ENCODE assay signal across 8 cellular contexts in genomic region chr15:80418892-80419537, GRCh38. TPM values are rescaled to one million over a fixed set of nuclear protein-coding genes. Genes with fewer than 3 reads are reported as not detected.
DNase-seq lines count a peak whose midpoint lies in the region; ATAC-seq lines count a peak whose summit lies in the region.

No MANE protein-coding gene starts in this region.

- H3K4me3 Mint-ChIP-seq in activated CD8-positive, alpha-beta T cell treated with anti-CD3 and anti-CD28 coated beads, Interleukin-2, amount 10 ng/mL, durations not matched to agents 7 days and 5 days: no peak overlapping the region

- peaks cover 15% of the 10 kb centered on the region for H3K27me3 Mint-ChIP-seq in activated CD8-positive, alpha-beta T cell treated with anti-CD3 and anti-CD28 coated beads, Interleukin-2, amount 10 ng/mL, durations not matched to agents 7 days and 5 days (ENCODE audit: low read depth)

- CTCF ChIA-PET in activated CD8-positive, alpha-beta T cell treated with anti-CD3 and anti-CD28 coated beads, Interleukin-2, amount 10 ng/mL, durations not matched to agents 7 days and 5 days (lab: Charles Lee): interaction anchor here (0.8 to 1.3 kb wide), 3 partner anchors 12 to 169 kb away, joined by 3 to 4 read pairs (median 4); no protein-coding TSS in a partner anchor

- POLR2A ChIA-PET in activated CD8-positive, alpha-beta T cell treated with anti-CD3 and anti-CD28 coated beads, Interleukin-2, amount 10 ng/mL, durations not matched to agents 7 days and 5 days (lab: Charles Lee): no interaction called here

- DNase-seq in NCI-H1417 (lab: John Stamatoyannopoulos, UW) (peak in 2 of 3 experiments; percentile 19 to 54), NCI-H1417 treated with DMSO at 0.1 percent for 48 hours (lab: John Stamatoyannopoulos, UW) (no peak), LoVo (ENCODE audit: low spot score) (peak; percentile 54), iPS DF 4.7 (ENCODE audit: extremely low read depth, low spot score) (peak; percentile 30)
- peak; percentile 26 for DNase-seq in activated CD8-positive, alpha-beta T cell treated with anti-CD3 and anti-CD28 coated beads, Interleukin-2, amount 10 ng/mL, durations not matched to agents 7 days and 5 days
- DNase-seq in activated CD8-positive, alpha-beta memory T cell treated with anti-CD3 and anti-CD28 coated beads, Interleukin-2, amount 50 U/mL, for 48 hours: no peak

- H3K27ac Mint-ChIP-seq in activated CD8-positive, alpha-beta T cell treated with anti-CD3 and anti-CD28 coated beads, Interleukin-2, amount 10 ng/mL, durations not matched to agents 7 days and 5 days: no peak overlapping the region

- ATAC-seq in activated CD8-positive, alpha-beta T cell treated with anti-CD3 and anti-CD28 coated beads, Interleukin-2, amount 10 ng/mL, durations not matched to agents 7 days and 5 days: no peak
- ATAC-seq in HG02798 (IDR thresholded peaks at IDR 0.05; ENCODE audit: poor library complexity, unreplicated experiment): no peak
- ATAC-seq in HG03457 (IDR thresholded peaks at IDR 0.05; ENCODE audit: unreplicated experiment): no peak

- no peaks in the 10 kb centered on the region for H3K36me3 Mint-ChIP-seq in activated CD8-positive, alpha-beta T cell treated with anti-CD3 and anti-CD28 coated beads, Interleukin-2, amount 10 ng/mL, durations not matched to agents 7 days and 5 days (ENCODE audit: low read depth)

- H3K4me1 Mint-ChIP-seq in activated CD8-positive, alpha-beta T cell treated with anti-CD3 and anti-CD28 coated beads, Interleukin-2, amount 10 ng/mL, durations not matched to agents 7 days and 5 days (ENCODE audit: low read depth): no peaks in the 10 kb centered on the region

- H3K9me3 Mint-ChIP-seq in activated CD8-positive, alpha-beta T cell treated with anti-CD3 and anti-CD28 coated beads, Interleukin-2, amount 10 ng/mL, durations not matched to agents 7 days and 5 days (ENCODE audit: insufficient read depth): no peaks in the 10 kb centered on the region

RNA-seq across cellular contexts. Expression of gene ARNT2, which starts 14.8 kb away (rescaled TPM):
- total RNA-seq in activated CD8-positive, alpha-beta T cell treated with anti-CD3 and anti-CD28 coated beads, Interleukin-2, amount 10 ng/mL, durations not matched to agents 7 days and 5 days: not detected

Comparison
In these comparisons a context has a peak if more than half of its experiments do, and no peak if none do; other contexts are left out.
1. DNase-seq: peak in NCI-H1417 (2 of 3), LoVo (single experiment), activated CD8-positive, alpha-beta T cell treated with anti-CD3 and anti-CD28 coated beads, Interleukin-2, amount 10 ng/mL, durations not matched to agents 7 days and 5 days (single experiment) and iPS DF 4.7 (single experiment); none in NCI-H1417 treated with DMSO at 0.1 percent for 48 hours (single experiment) and activated CD8-positive, alpha-beta memory T cell treated with anti-CD3 and anti-CD28 coated beads, Interleukin-2, amount 50 U/mL, for 48 hours (single experiment).